17 cellular contexts compared by ENCODE assay signal in the genomic region with DNA sequence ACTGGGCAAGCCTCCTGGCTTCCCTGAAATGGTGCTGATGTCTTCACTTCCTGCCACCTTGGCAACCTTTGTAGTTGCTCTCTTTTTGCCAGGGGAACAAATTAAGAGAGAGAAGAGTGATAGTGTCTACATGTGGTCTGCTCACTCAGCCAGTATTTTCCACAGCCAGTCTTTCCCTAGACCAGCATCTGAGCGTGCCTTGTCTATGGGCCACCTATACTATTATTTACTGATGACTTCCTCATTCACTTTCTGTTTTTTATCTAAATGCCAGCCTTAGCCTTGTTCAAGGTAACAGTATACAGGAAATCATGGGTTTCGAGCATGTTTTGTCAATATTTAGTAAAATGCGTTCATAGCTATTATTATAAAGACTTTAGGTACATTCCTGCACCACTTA.
"Had no signal": no experiment of that assay in that cellular context is flagged by ENCODE, and none has a peak within 500 bp of the region (broad histone marks: within the 10 kb centered on the region; RNA-seq: fewer than 3 reads in every experiment).

No MANE protein-coding gene starts in this region.

- H3K4me2 ChIP-seq: hepatocyte had no signal

- H3K27ac ChIP-seq: brain microvascular endothelial cell, esophagus squamous epithelium, hepatocyte, left lung, tibial nerve, vagina had no signal

- H3K36me3 Mint-ChIP-seq: natural killer cell had no signal

- H3K4me3 ChIP-seq: esophagus squamous epithelium, hepatocyte, left lung, tibial nerve, vagina had no signal

- H2AFZ ChIP-seq: hepatocyte had no signal

- H3K9me3 Mint-ChIP-seq: natural killer cell had no signal

- ATAC-seq: left lung, natural killer cell, SK-N-SH treated with all-trans-retinoic acid at 6 μM for 48 hours had no signal

- H3K4me1 ChIP-seq: esophagus squamous epithelium, left lung, vagina had no signal

- H3K9me3 ChIP-seq: esophagus squamous epithelium, left lung, tibial nerve, vagina had no signal

- H3K27me3 Mint-ChIP-seq: activated naive CD8-positive, alpha-beta T cell had no signal

- H3K4me3 Mint-ChIP-seq: activated naive CD8-positive, alpha-beta T cell; natural killer cell had no signal

- DNase-seq: activated CD4-positive, CD25-positive, alpha-beta regulatory T cell; activated effector memory CD4-positive, alpha-beta T cell treated with anti-CD3 and anti-CD28 coated beads, Interleukin-2, amount 50 U/mL, for 16 hours; brain microvascular endothelial cell; effector CD8-positive, alpha-beta T cell; esophagus squamous epithelium; left lung; natural killer cell; retina; stimulated activated CD4-positive, alpha-beta T cell treated with anti-CD3 and anti-CD28 coated beads, Interleukin-12 subunit alpha, Interleukin-12 subunit beta, amount 100 ng/mL, for 4 hours; stimulated activated CD4-positive, alpha-beta T cell treated with anti-CD3 and anti-CD28 coated beads, Interleukin-2, amount 100 ng/mL, for 24 hours; substantia nigra; T-helper 2 cell had no signal

- H3K79me2 ChIP-seq: hepatocyte had no signal

- H3K36me3 ChIP-seq: brain microvascular endothelial cell, esophagus squamous epithelium, left lung, tibial nerve, vagina had no signal

- H3K27me3 ChIP-seq: brain microvascular endothelial cell, esophagus squamous epithelium, hepatocyte, left lung, tibial nerve, vagina had no signal

- H3K27ac Mint-ChIP-seq: activated naive CD8-positive, alpha-beta T cell; natural killer cell had no signal
